In the genomic region with DNA sequence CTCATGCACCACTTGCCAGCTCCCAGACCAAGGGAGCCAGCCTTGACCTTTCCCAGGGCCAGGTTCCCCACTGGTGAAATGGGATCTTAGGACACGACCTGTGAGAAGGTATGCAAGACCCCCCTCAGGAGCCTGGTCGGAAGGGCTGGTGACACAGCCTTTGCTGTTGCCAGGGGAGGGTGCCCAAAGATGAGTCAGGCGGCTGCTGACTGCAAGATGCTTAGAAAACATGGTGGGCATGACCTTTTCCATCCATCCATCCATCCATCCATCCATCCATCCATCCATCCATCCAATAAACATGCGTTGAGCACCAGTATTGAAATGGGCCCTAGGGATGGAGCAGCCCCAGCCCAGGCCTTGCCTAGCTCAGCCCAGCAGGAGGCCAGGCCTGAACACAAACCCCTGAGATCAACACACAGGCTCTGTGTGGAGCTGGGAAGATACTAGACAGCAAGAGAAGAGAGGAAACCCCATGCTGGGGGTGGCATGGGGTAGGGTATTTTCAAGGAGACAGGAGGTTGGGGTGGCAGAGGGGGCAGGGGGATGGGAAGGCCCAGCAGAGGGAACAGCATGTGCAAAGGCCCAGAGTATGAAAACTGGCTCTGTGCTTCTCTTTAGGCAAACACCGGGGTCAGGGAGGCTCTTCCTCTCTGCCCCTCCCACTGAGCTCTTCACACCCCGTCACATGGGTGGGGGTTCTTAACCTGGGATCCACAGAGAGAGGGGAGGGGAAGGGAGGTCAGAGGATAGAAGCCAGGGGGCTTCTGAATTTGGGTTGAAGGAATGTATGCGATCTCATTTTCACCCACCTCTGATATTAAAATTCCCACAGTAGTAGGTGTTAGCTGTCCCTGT, we compare ENCODE assay signal across 13 cellular contexts. TPM values are rescaled to one million over a fixed set of nuclear protein-coding genes. Genes with fewer than 3 reads are reported as not detected.
DNase-seq lines count a peak whose midpoint lies in the region; ATAC-seq, FAIRE-seq and TF ChIP-seq lines count a peak whose summit lies in the region.
"Had no signal": no experiment of that assay in that cellular context is flagged by ENCODE, and none has a peak within 500 bp of the region (broad histone marks: within the 10 kb centered on the region; RNA-seq: fewer than 3 reads in every experiment).

No MANE protein-coding gene starts in this region.

- H3F3A ChIP-seq in OCI-LY1 (ENCODE audit: insufficient read depth, low read length), result no peaks in the 10 kb centered on the region

- 73% methylated on average over 7 of the region's 7 CpGs for WGBS in GM12878 (ENCODE audit: insufficient coverage, insufficient replicate concordance, low lambda C conversion rate, missing lambda C conversion rate)
- 93 to 94% methylated on average over 7 of the region's 7 CpGs for WGBS in aorta, 2 donors

- TF ChIP-seq CTCF in OCI-LY1 (IDR thresholded peaks at IDR 0.05; ENCODE audit: low read length) (no peak), GM12878 (IDR thresholded peaks at IDR 0.05 in 2 of 3, conservative IDR thresholded peaks at IDR 0.05 in 1 of 3; ENCODE audit: control insufficient read depth in 2 of 3, extremely low read depth in 1 of 3, insufficient read depth in 1 of 3, low read depth in 3 of 3, low read length in 3 of 3) (no peak), neutrophil (IDR thresholded peaks at IDR 0.05) (no peak), foreskin keratinocyte (conservative IDR thresholded peaks at IDR 0.05) (no peak)

- H3K36me3 ChIP-seq in OCI-LY1 (ENCODE audit: insufficient read depth, low read length) (no peaks in the 10 kb centered on the region), GM12878 (ENCODE audit: control insufficient read depth in 2 of 2, insufficient read depth in 2 of 2, low read length in 1 of 2) (no peaks in the 10 kb centered on the region), neutrophil (no peaks in the 10 kb centered on the region), aorta (ENCODE audit: control insufficient read depth in 1 of 2, insufficient read depth in 2 of 2, low read length in 1 of 2) (no peaks in the 10 kb centered on the region)

- SMC1A ChIA-PET in GM12878 (lab: Charles Lee; ENCODE audit: uncharacterized antibody, unreplicated experiment), result interaction anchor here (1.5 kb wide), 2 partner anchors 12 to 29 kb away, joined by 4 to 8 read pairs; no protein-coding TSS in a partner anchor

- H3K27ac ChIP-seq in OCI-LY1 (ENCODE audit: low read depth, low read length, poor library complexity, severe bottlenecking), result no peak overlapping the region
- H3K27ac ChIP-seq in GM12878 (ENCODE audit: control insufficient read depth, insufficient read depth), result no peak overlapping the region
- H3K27ac ChIP-seq in neutrophil, result peak overlapping the region; percentile 96
- no peak overlapping the region for H3K27ac ChIP-seq in aorta (ENCODE audit: low read depth in 1 of 2, low read length in 2 of 2)
- H3K27ac ChIP-seq in foreskin keratinocyte, result no peak overlapping the region

- CTCF ChIA-PET in activated CD4-positive, alpha-beta T cell treated with anti-CD3 and anti-CD28 coated beads for 36 hours (lab: Charles Lee), result interaction anchor here (0.6 to 3.1 kb wide), 3 partner anchors 9 to 55 kb away, joined by 3 to 18 read pairs (median 7); no protein-coding TSS in a partner anchor
- CTCF ChIA-PET in GM12878 (lab: Yijun Ruan, JAX), result interaction anchor here (1.0 to 7.3 kb wide), 5 partner anchors 9 to 29 kb away, joined by 3 to 29 read pairs (median 4); no protein-coding TSS in a partner anchor

- intact Hi-C loops in activated CD4-positive, alpha-beta T cell treated with anti-CD3 and anti-CD28 coated beads for 36 hours (cut with DNase I, micrococcal nuclease), result no loop called here
- intact Hi-C loops in GM12878 (cut with micrococcal nuclease; ENCODE audit: unreplicated experiment) (no loop called here), aorta (cut with DNase I) (loop anchor here in 1 of 2 donors (10.0 kb wide), 1 partner anchor 528 kb away; the partner anchor contains the start of gene CYP46A1)

- no peaks in the 10 kb centered on the region for H4K20me1 ChIP-seq in OCI-LY1 (ENCODE audit: insufficient read depth, low read length)
- no peaks in the 10 kb centered on the region for H4K20me1 ChIP-seq in GM12878 (ENCODE audit: control insufficient read depth, insufficient read depth)

- peak overlapping the region; percentile 85 for H3K27ac Mint-ChIP-seq in activated CD4-positive, alpha-beta T cell treated with anti-CD3 and anti-CD28 coated beads for 36 hours

- H3K4me3 Mint-ChIP-seq in activated CD4-positive, alpha-beta T cell treated with anti-CD3 and anti-CD28 coated beads for 36 hours, result peak overlapping the region; percentile 79

- H2AFZ ChIP-seq in OCI-LY1 (ENCODE audit: low read length) (no peak overlapping the region), GM12878 (ENCODE audit: control insufficient read depth, low read depth, low read length) (no peak overlapping the region)

- H3K9ac ChIP-seq in OCI-LY1 (ENCODE audit: low read length) (no peak overlapping the region), GM12878 (ENCODE audit: control insufficient read depth, insufficient read depth, low read length) (no peak overlapping the region)

- TF ChIP-seq EP300 in GM12878 (IDR thresholded peaks at IDR 0.05; ENCODE audit: borderline replicate concordance in 1 of 2, control insufficient read depth in 1 of 2, low read depth in 2 of 2, low read length in 2 of 2), result no peak

- FAIRE-seq in GM12878 (lab: Jason Lieb, UNC), result no peak
- FAIRE-seq: bronchial epithelial cell had no signal

- H3K9me3 Mint-ChIP-seq in activated CD4-positive, alpha-beta T cell treated with anti-CD3 and anti-CD28 coated beads for 36 hours (ENCODE audit: low read depth), result no peaks in the 10 kb centered on the region

- H3K9me2 ChIP-seq in OCI-LY1 (ENCODE audit: low read depth, low read length), result no peaks in the 10 kb centered on the region

- in situ Hi-C loops in GM12878 (cut with MboI), result no loop called here

- no peak for TF ChIP-seq POLR2A in GM12878 (IDR thresholded peaks at IDR 0.05; ENCODE audit: low read depth, low read length)

- peaks cover 23% of the 10 kb centered on the region for H3K4me1 Mint-ChIP-seq in activated CD4-positive, alpha-beta T cell treated with anti-CD3 and anti-CD28 coated beads for 36 hours

- RAD21 ChIA-PET in GM12878 (lab: Charles Lee; ENCODE audit: unreplicated experiment), result interaction anchor here (0.7 to 1.2 kb wide), 2 partner anchors 8 to 9 kb away, joined by 4 to 5 read pairs; no protein-coding TSS in a partner anchor

- no peaks in the 10 kb centered on the region for H3K27me3 ChIP-seq in OCI-LY1 (ENCODE audit: insufficient read depth, low read length)
- H3K27me3 ChIP-seq in GM12878 (replicated peaks in 1 of 2; ENCODE audit: control insufficient read depth in 2 of 2, insufficient read depth in 2 of 2, low read length in 1 of 2), result no peaks in the 10 kb centered on the region
- no peaks in the 10 kb centered on the region for H3K27me3 ChIP-seq in neutrophil
- no peaks in the 10 kb centered on the region for H3K27me3 ChIP-seq in aorta (ENCODE audit: control insufficient read depth in 1 of 2, insufficient read depth in 2 of 2, low read length in 1 of 2)
- no peaks in the 10 kb centered on the region for H3K27me3 ChIP-seq in foreskin keratinocyte

- BruUV-seq in GM12878 (replicated peaks; lab: Mats Ljungman, UMichigan), result no TSS peak

- peak; percentile 28 for DNase-seq in activated CD4-positive, alpha-beta T cell treated with anti-CD3 and anti-CD28 coated beads for 36 hours
- DNase-seq in activated CD4-positive, alpha-beta T cell treated with anti-CD3 and anti-CD28 coated beads, Interleukin-2, amount 50 U/mL, for 4 hours, result no peak
- no peak for DNase-seq in GM12878 (ENCODE audit: low read depth, low spot score)
- DNase-seq in aorta, result no peak
- DNase-seq in foreskin keratinocyte, result no peak
- DNase-seq: NCI-H2029 treated with DMSO at 0.1 percent for 48 hours, SW 1271, trophoblast cell had no signal

- ATAC-seq in activated CD4-positive, alpha-beta T cell treated with anti-CD3 and anti-CD28 coated beads for 36 hours, result no peak
- ATAC-seq in GM12878 (no peak), aorta (ENCODE audit: low FRiP score) (no peak), GM18502 (IDR thresholded peaks at IDR 0.05; ENCODE audit: poor library complexity, unreplicated experiment) (no peak), foreskin keratinocyte (no peak)

- H3K4me2 ChIP-seq in OCI-LY1 (ENCODE audit: low read length) (0 out of 2 replicates have a peak overlapping the region, but pooled peaks have one; percentile 77), GM12878 (ENCODE audit: control insufficient read depth, insufficient read depth) (peak overlapping the region; percentile 79; the same call in 1 of the 2 replicates)

- no peaks in the 10 kb centered on the region for H3K36me3 Mint-ChIP-seq in activated CD4-positive, alpha-beta T cell treated with anti-CD3 and anti-CD28 coated beads for 36 hours (ENCODE audit: low read depth)

- H3K4me1 ChIP-seq in OCI-LY1 (ENCODE audit: insufficient read depth, low read length, severe bottlenecking) (peaks cover 11% of the 10 kb centered on the region), GM12878 (ENCODE audit: control insufficient read depth, insufficient read depth, low read length) (peaks cover 9% of the 10 kb centered on the region; the same call in 1 of the 2 replicates), neutrophil (ENCODE audit: control insufficient read depth in 1 of 2, insufficient read depth in 1 of 2, low read depth in 1 of 2, low read length in 1 of 2) (peaks cover 17 to 26% of the 10 kb centered on the region in 2 experiments), aorta (ENCODE audit: control insufficient read depth in 1 of 2, insufficient read depth in 2 of 2, low read length in 2 of 2) (no peaks in the 10 kb centered on the region), foreskin keratinocyte (peaks cover 5% of the 10 kb centered on the region)

- no peak for TF ChIP-seq RAD21 in GM12878 (IDR thresholded peaks at IDR 0.05; ENCODE audit: insufficient read depth, low read depth, low read length)

- no peaks in the 10 kb centered on the region for H3K9me3 ChIP-seq in OCI-LY1 (ENCODE audit: low read length)
- no peaks in the 10 kb centered on the region; the same call in 2 of the 3 replicates for H3K9me3 ChIP-seq in GM12878 (replicated peaks; ENCODE audit: control insufficient read depth, insufficient read depth, low read length)
- no peaks in the 10 kb centered on the region for H3K9me3 ChIP-seq in neutrophil
- no peaks in the 10 kb centered on the region for H3K9me3 ChIP-seq in aorta (ENCODE audit: control insufficient read depth, low read length)

- POLR2A ChIA-PET in activated CD4-positive, alpha-beta T cell treated with anti-CD3 and anti-CD28 coated beads for 36 hours (lab: Charles Lee), result interaction anchor here (0.6 to 0.9 kb wide), 2 partner anchors 9 to 728 kb away, joined by 3 to 5 read pairs; no protein-coding TSS in a partner anchor
- POLR2A ChIA-PET in GM12878 (lab: Charles Lee), result interaction anchor here (0.8 kb wide), 1 partner anchor 21 kb away, joined by 4 read pairs; no protein-coding TSS in a partner anchor

- no peak overlapping the region for H3K4me3 ChIP-seq in OCI-LY1 (ENCODE audit: low read depth, low read length, poor library complexity, severe bottlenecking)
- H3K4me3 ChIP-seq in GM12878, result no peak overlapping the region
- no peak overlapping the region for H3K4me3 ChIP-seq in neutrophil (ENCODE audit: low read depth in 1 of 2, low read length in 1 of 2)
- H3K4me3 ChIP-seq in aorta (ENCODE audit: low read length in 2 of 2), result no peak overlapping the region

- H3K79me2 ChIP-seq in OCI-LY1 (ENCODE audit: insufficient read depth, low read length), result no peaks in the 10 kb centered on the region
- H3K79me2 ChIP-seq in GM12878 (ENCODE audit: control insufficient read depth, insufficient read depth, low read length), result peaks cover 6% of the 10 kb centered on the region

- no peaks in the 10 kb centered on the region for H3K27me3 Mint-ChIP-seq in activated CD4-positive, alpha-beta T cell treated with anti-CD3 and anti-CD28 coated beads for 36 hours

RNA-seq across cellular contexts. Expression of gene YY1, which starts 26.2 kb away (rescaled TPM):
- 100 to 1,000 TPM in 1 of 2 experiments, 10 to 100 TPM in 1; 99.7 to 104 TPM for total RNA-seq in activated CD4-positive, alpha-beta T cell treated with anti-CD3 and anti-CD28 coated beads for 36 hours
- total RNA-seq in GM12878 (2013; cell fraction: nucleolus; rRNA removed), result 61.9 and 62.1 TPM in 2 replicates
- total RNA-seq in GM12878 (2014; rRNA removed) (34.2 and 35.3 TPM in 2 replicates), GM12878 (2014; rRNA removed; fragmentation: Illumina TruSeq; extraction: Trizol) (42.7 and 44.8 TPM in 2 replicates), GM12878 (2021) (74.0 and 77.2 TPM in 2 replicates), aorta (10 to 100 TPM; 46.0 to 57.3 TPM), foreskin keratinocyte (51.8 and 52.9 TPM in 2 replicates)
- 17.9 TPM for polyA plus RNA-seq in GM12878 (2011; ENCODE audit: low read depth)
- polyA plus RNA-seq in GM12878 (2011; rRNA removed) (52.0 and 75.3 TPM in 2 replicates), GM12878 (2014; fragmentation: Illumina TruSeq; extraction: Trizol) (49.4 and 58.5 TPM in 2 replicates), GM12878 (2014; fragmentation: Nextera tagmentation; extraction: Ambion mirVana) (10 to 100 TPM; 23.7 to 46.4 TPM), GM12878 (2014; rRNA removed) (23.5 and 24.4 TPM in 2 replicates), GM12878 (2016; fragmentation: Nextera tagmentation; extraction: Ambion mirVana) (10 to 100 TPM; 32.7 to 35.0 TPM), aorta (10 to 100 TPM; 23.1 to 36.1 TPM), foreskin keratinocyte (38.3 and 49.4 TPM in 2 replicates)
- polyA plus RNA-seq in GM12878 (2011; cell fraction: cytosol; rRNA removed), result 23.8 and 29.4 TPM in 2 replicates
- 27.5 and 27.6 TPM in 2 replicates for polyA plus RNA-seq in GM12878 (2011; cell fraction: nucleus; rRNA removed)
- polyA plus RNA-seq in GM12878 (2012), result 34.6 and 44.3 TPM in 2 replicates
- polyA minus RNA-seq in GM12878 (2011; rRNA and poly(A)+ RNA removed), result 29.7 and 39.0 TPM in 2 replicates
- 12.2 and 23.7 TPM in 2 replicates for polyA minus RNA-seq in GM12878 (2011; cell fraction: cytosol; rRNA and poly(A)+ RNA removed)
- 12.7 and 20.0 TPM in 2 replicates for polyA minus RNA-seq in GM12878 (2011; cell fraction: nucleus; rRNA and poly(A)+ RNA removed)

RNA-seq across cellular contexts. Expression of gene DEGS2, which starts 53.3 kb away (rescaled TPM):
- 1 to 10 TPM; 2.6 to 2.8 TPM for total RNA-seq in activated CD4-positive, alpha-beta T cell treated with anti-CD3 and anti-CD28 coated beads for 36 hours
- 1.4 and 2.3 TPM in 2 replicates for total RNA-seq in GM12878 (2013; cell fraction: nucleolus; rRNA removed)
- total RNA-seq in GM12878 (2014; rRNA removed), result 0.87 and 1.1 TPM in 2 replicates
- total RNA-seq in GM12878 (2014; rRNA removed; fragmentation: Illumina TruSeq; extraction: Trizol), result 0.05 and 0.45 TPM in 2 replicates
- total RNA-seq in GM12878 (2021), result 1.8 and 2.5 TPM in 2 replicates
- not detected for polyA plus RNA-seq in GM12878 (2011; ENCODE audit: low read depth)
- polyA plus RNA-seq in GM12878 (2011; rRNA removed), result 0.07 TPM in 1 of 2 replicates, not detected in the other
- 0.04 and 0.07 TPM in 2 replicates for polyA plus RNA-seq in GM12878 (2011; cell fraction: cytosol; rRNA removed)
- polyA plus RNA-seq in GM12878 (2011; cell fraction: nucleus; rRNA removed), result 0.19 and 0.51 TPM in 2 replicates
- 0.51 and 0.80 TPM in 2 replicates for polyA plus RNA-seq in GM12878 (2012)
- polyA plus RNA-seq in GM12878 (2014; fragmentation: Illumina TruSeq; extraction: Trizol), result 0.01 and 0.03 TPM in 2 replicates
- under 1 TPM in 1 of 2 experiments, not detected in 1; 0.62 TPM for polyA plus RNA-seq in GM12878 (2014; fragmentation: Nextera tagmentation; extraction: Ambion mirVana)
- polyA plus RNA-seq in GM12878 (2014; rRNA removed), result 0.26 and 0.66 TPM in 2 replicates
- under 1 TPM; 0.06 to 0.52 TPM for polyA plus RNA-seq in GM12878 (2016; fragmentation: Nextera tagmentation; extraction: Ambion mirVana)
- 0.10 TPM in 1 of 2 replicates, not detected in the other for polyA minus RNA-seq in GM12878 (2011; rRNA and poly(A)+ RNA removed)
- polyA minus RNA-seq in GM12878 (2011; cell fraction: cytosol; rRNA and poly(A)+ RNA removed), result not detected in 2 replicates
- polyA minus RNA-seq in GM12878 (2011; cell fraction: nucleus; rRNA and poly(A)+ RNA removed), result 0.10 and 0.24 TPM in 2 replicates
- under 1 TPM; 0.81 to 0.99 TPM for total RNA-seq in aorta
- polyA plus RNA-seq in aorta, result 1 to 10 TPM in 1 of 2 donors, under 1 TPM in 1; 0.10 to 3.0 TPM
- 0.07 TPM in 1 of 2 replicates, not detected in the other for total RNA-seq in foreskin keratinocyte
- 0.04 and 0.14 TPM in 2 replicates for polyA plus RNA-seq in foreskin keratinocyte
- total RNA-seq: A172 had no signal
